Comparison of ENCODE assay signal across 14 cellular contexts in genomic region chr4:124803641-124804040, GRCh38.
DNase-seq lines count a peak whose midpoint lies in the region; ATAC-seq and TF ChIP-seq lines count a peak whose summit lies in the region.
"Had no signal": no experiment of that assay in that cellular context is flagged by ENCODE, and none has a peak within 500 bp of the region (broad histone marks: within the 10 kb centered on the region; RNA-seq: fewer than 3 reads in every experiment).

No MANE protein-coding gene starts in this region.

- H2AFZ ChIP-seq in PC-9: 0 out of 2 replicates have a peak overlapping the region, but pooled peaks have one; percentile 49

- H3K27me3 Mint-ChIP-seq in activated CD4-positive, alpha-beta memory T cell treated with anti-CD3 and anti-CD28 coated beads, Interleukin-2, amount 10 ng/mL, durations not matched to agents 7 days and 5 days: no peaks in the 10 kb centered on the region
- H3K27me3 Mint-ChIP-seq: activated naive CD8-positive, alpha-beta T cell had no signal

- BruUV-seq in PC-9 (replicated peaks; lab: Mats Ljungman, UMichigan): no TSS peak

- peak; percentile 50 for ATAC-seq in GM19025 (IDR thresholded peaks at IDR 0.05; ENCODE audit: low read depth, unreplicated experiment)
- ATAC-seq in HG02938 (IDR thresholded peaks at IDR 0.05; ENCODE audit: unreplicated experiment): peak; percentile 73

- H3K4me2 ChIP-seq in PC-9: no peak overlapping the region

- H3K9me3 Mint-ChIP-seq in activated CD4-positive, alpha-beta memory T cell treated with anti-CD3 and anti-CD28 coated beads, Interleukin-2, amount 10 ng/mL, durations not matched to agents 7 days and 5 days: no peaks in the 10 kb centered on the region

- H3K9me3 ChIP-seq in PC-9 (ENCODE audit: insufficient read depth, low read depth): no peaks in the 10 kb centered on the region; the same call in 1 of the 2 replicates
- H3K9me3 ChIP-seq in transverse colon: no peaks in the 10 kb centered on the region
- H3K9me3 ChIP-seq: thoracic aorta had no signal

- WGBS in transverse colon (ENCODE audit: low coverage in 1 of 2), 2 donors: 60 to 63% methylated on average over 1 of the region's 1 CpG

- H3K27ac Mint-ChIP-seq in activated CD4-positive, alpha-beta memory T cell treated with anti-CD3 and anti-CD28 coated beads, Interleukin-2, amount 10 ng/mL, durations not matched to agents 7 days and 5 days: no peak overlapping the region
- H3K27ac Mint-ChIP-seq: activated naive CD8-positive, alpha-beta T cell; immature natural killer cell had no signal

- no peaks in the 10 kb centered on the region for H3K27me3 ChIP-seq in PC-9 (ENCODE audit: insufficient read depth, low read depth)
- H3K27me3 ChIP-seq in transverse colon: no peaks in the 10 kb centered on the region

- H3K4me1 ChIP-seq in PC-9 (replicated peaks; ENCODE audit: insufficient read depth) (no peaks in the 10 kb centered on the region), transverse colon (no peaks in the 10 kb centered on the region)

- H3K4me1 Mint-ChIP-seq in activated CD4-positive, alpha-beta memory T cell treated with anti-CD3 and anti-CD28 coated beads, Interleukin-2, amount 10 ng/mL, durations not matched to agents 7 days and 5 days: no peaks in the 10 kb centered on the region
- H3K4me1 Mint-ChIP-seq: immature natural killer cell had no signal

- CTCF ChIA-PET in PC-9 (lab: Charles Lee) (no interaction called here), HEK293T (lab: Yijun Ruan, JAX) (interaction anchor here (0.7 kb wide), 1 partner anchor 45 kb away, joined by 3 read pairs; no protein-coding TSS in a partner anchor)
- CTCF ChIA-PET in activated CD4-positive, alpha-beta memory T cell treated with anti-CD3 and anti-CD28 coated beads, Interleukin-2, amount 10 ng/mL, durations not matched to agents 7 days and 5 days (lab: Charles Lee): no interaction called here

- no peaks in the 10 kb centered on the region; the same call in 1 of the 2 replicates for H3K9me2 ChIP-seq in PC-9 (ENCODE audit: insufficient read depth)

- no peak for TF ChIP-seq EP300 in transverse colon (IDR thresholded peaks at IDR 0.05; ENCODE audit: low read depth)

- TF ChIP-seq CTCF in PC-9 (conservative IDR thresholded peaks at IDR 0.05): no peak
- TF ChIP-seq CTCF in transverse colon (IDR thresholded peaks at IDR 0.05): no peak

- no peaks in the 10 kb centered on the region for H4K20me1 ChIP-seq in PC-9 (ENCODE audit: insufficient read depth)

- DNase-seq in PC-9 (no peak), lung microvascular endothelial cell (ENCODE audit: low read depth in 2 of 2) (peak; percentile 2 to 88), OCI-M1 (lab: John Stamatoyannopoulos, UW) (no peak), transverse colon (no peak), HEK293T (ENCODE audit: extremely low spot score) (no peak)
- no peak for DNase-seq in activated CD4-positive, alpha-beta memory T cell treated with anti-CD3 and anti-CD28 coated beads, Interleukin-2, amount 10 ng/mL, durations not matched to agents 7 days and 5 days
- DNase-seq: immature natural killer cell; stimulated activated CD4-positive, alpha-beta T cell treated with anti-CD3 and anti-CD28 coated beads, Interleukin-2, amount 100 ng/mL, for 24 hours had no signal

- no peak for TF ChIP-seq POLR2A in transverse colon (IDR thresholded peaks at IDR 0.05)

- in situ Hi-C loops in transverse colon (cut with MboI; ENCODE audit: low pct_ligation_motif_present in 1 of 4, low pct_unique_long_range_greater_than_20kb in 1 of 4, low sequenced_read_pairs in 3 of 4): no loop called here

- intact Hi-C loops in PC-9 (cut with micrococcal nuclease; ENCODE audit: unreplicated experiment): no loop called here
- intact Hi-C loops in transverse colon (cut with DNase I; ENCODE audit: low total_unique reads): no loop called here

- H3K27ac ChIP-seq in PC-9: no peak overlapping the region
- H3K27ac ChIP-seq in transverse colon: no peak overlapping the region
- H3K27ac ChIP-seq: thoracic aorta, VCaP had no signal

- POLR2A ChIA-PET in PC-9 (lab: Charles Lee; ENCODE audit: unreplicated experiment): no interaction called here
- POLR2A ChIA-PET in activated CD4-positive, alpha-beta memory T cell treated with anti-CD3 and anti-CD28 coated beads, Interleukin-2, amount 10 ng/mL, durations not matched to agents 7 days and 5 days (lab: Charles Lee): no interaction called here
- POLR2A ChIA-PET in HEK293T (lab: Yijun Ruan, JAX): no interaction called here

- no peaks in the 10 kb centered on the region for H3K36me3 Mint-ChIP-seq in activated CD4-positive, alpha-beta memory T cell treated with anti-CD3 and anti-CD28 coated beads, Interleukin-2, amount 10 ng/mL, durations not matched to agents 7 days and 5 days (ENCODE audit: low read depth)
- H3K36me3 Mint-ChIP-seq: activated naive CD8-positive, alpha-beta T cell; immature natural killer cell had no signal

- no peaks in the 10 kb centered on the region for H3F3A ChIP-seq in PC-9 (ENCODE audit: insufficient read depth, low read depth)

- H3K36me3 ChIP-seq in PC-9 (ENCODE audit: low read depth): no peaks in the 10 kb centered on the region
- H3K36me3 ChIP-seq in transverse colon: no peaks in the 10 kb centered on the region
- H3K36me3 ChIP-seq: thoracic aorta had no signal

- no peaks in the 10 kb centered on the region for H3K79me2 ChIP-seq in PC-9 (ENCODE audit: low read depth)

- H3K4me3 ChIP-seq in PC-9: no peak overlapping the region
- H3K4me3 ChIP-seq in transverse colon: no peak overlapping the region
- H3K4me3 ChIP-seq: thoracic aorta had no signal

- H3K4me3 Mint-ChIP-seq in activated CD4-positive, alpha-beta memory T cell treated with anti-CD3 and anti-CD28 coated beads, Interleukin-2, amount 10 ng/mL, durations not matched to agents 7 days and 5 days: no peak overlapping the region
- H3K4me3 Mint-ChIP-seq: activated naive CD8-positive, alpha-beta T cell; immature natural killer cell; neural crest cell had no signal

TF ChIP-seq in HEK293T, 16 proteins besides CTCF, POLR2A, EP300 and RAD21:
- TF ChIP-seq NFRKB (IDR thresholded peaks at IDR 0.05) (no peak), FOXK2 (IDR thresholded peaks at IDR 0.05) (no peak), SP1 (IDR thresholded peaks at IDR 0.05) (no peak), CTBP1 (IDR thresholded peaks at IDR 0.05; ENCODE audit: borderline replicate concordance) (no peak), BHLHE40 (IDR thresholded peaks at IDR 0.05; ENCODE audit: borderline replicate concordance) (no peak), ELF4 (IDR thresholded peaks at IDR 0.05) (no peak), SUZ12 (IDR thresholded peaks at IDR 0.05) (no peak), ZNF384 (IDR thresholded peaks at IDR 0.05) (no peak), PKNOX1 (IDR thresholded peaks at IDR 0.05) (no peak), FOXM1 (IDR thresholded peaks at IDR 0.05; ENCODE audit: borderline replicate concordance) (no peak)

Comparison
In these comparisons a context has a peak if more than half of its experiments do, and no peak if none do; other contexts are left out.
1. DNase-seq: peak in lung microvascular endothelial cell (2 of 2); none in PC-9 (0 of 2), activated CD4-positive, alpha-beta memory T cell treated with anti-CD3 and anti-CD28 coated beads, Interleukin-2, amount 10 ng/mL, durations not matched to agents 7 days and 5 days (single experiment), OCI-M1 (single experiment), transverse colon (single experiment) and HEK293T (single experiment).